10 cellular contexts compared by ENCODE assay signal in the genomic region with DNA sequence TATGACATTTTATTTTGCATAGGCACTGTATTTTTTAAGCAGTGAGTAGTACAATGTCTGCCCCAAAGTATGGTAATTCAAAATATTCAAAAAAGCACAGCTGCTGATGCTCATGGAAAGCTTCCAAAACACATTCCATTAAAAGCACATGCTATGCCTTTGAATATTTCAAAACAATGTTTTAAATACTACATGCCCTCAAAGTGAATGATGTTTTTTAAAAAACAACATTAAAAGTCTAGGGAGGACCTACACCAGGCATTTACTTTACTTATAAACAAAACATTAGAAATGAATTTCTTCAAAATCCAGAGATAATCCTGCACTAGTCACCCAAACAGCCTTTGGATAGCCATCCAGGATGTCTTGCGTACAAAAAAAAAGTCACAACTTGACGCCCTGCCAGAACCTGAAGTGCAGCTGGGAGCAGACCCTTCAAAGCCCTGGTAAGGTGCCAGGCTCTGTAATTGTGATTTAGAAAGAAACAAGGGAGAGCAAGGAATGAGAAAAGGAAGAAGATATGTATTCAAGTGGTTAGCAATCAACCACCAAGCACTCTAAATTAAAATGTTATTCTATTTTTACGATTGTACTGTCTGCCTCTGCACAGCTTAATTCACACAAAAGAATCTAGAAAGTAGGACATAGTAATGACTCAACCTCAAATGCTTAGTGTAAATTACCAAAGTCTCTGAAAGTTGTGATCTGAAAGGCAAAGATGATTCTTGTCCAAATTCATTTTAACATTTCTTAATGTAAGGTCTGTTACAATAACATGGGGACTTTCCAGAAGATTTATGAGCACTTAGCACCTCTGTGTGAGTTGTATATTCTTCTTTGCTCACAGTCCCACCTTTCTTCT. TPM values are rescaled to one million over a fixed set of nuclear protein-coding genes. Genes with fewer than 3 reads are reported as not detected.
DNase-seq lines count a peak whose midpoint lies in the region; ATAC-seq and TF ChIP-seq lines count a peak whose summit lies in the region.
"Had no signal": no experiment of that assay in that cellular context is flagged by ENCODE, and none has a peak within 500 bp of the region (broad histone marks: within the 10 kb centered on the region; RNA-seq: fewer than 3 reads in every experiment).

No MANE protein-coding gene starts in this region.

- peaks cover 56% of the 10 kb centered on the region for H3K36me3 Mint-ChIP-seq in activated CD4-positive, alpha-beta T cell treated with anti-CD3 and anti-CD28 coated beads, Interleukin-2, amount 10 ng/mL, durations not matched to agents 7 days and 5 days (ENCODE audit: low read depth)

- peak overlapping the region; percentile 3 for H3K27ac Mint-ChIP-seq in activated CD4-positive, alpha-beta T cell treated with anti-CD3 and anti-CD28 coated beads, Interleukin-2, amount 10 ng/mL, durations not matched to agents 7 days and 5 days
- H3K27ac Mint-ChIP-seq: activated B cell treated with CpG ODN at 0.5 μM for 24 hours; CD4-positive, CD25-positive, alpha-beta regulatory T cell had no signal

- peaks cover 7% of the 10 kb centered on the region for H3K4me1 Mint-ChIP-seq in activated CD4-positive, alpha-beta T cell treated with anti-CD3 and anti-CD28 coated beads, Interleukin-2, amount 10 ng/mL, durations not matched to agents 7 days and 5 days

- ATAC-seq in heart left ventricle (peak; percentile 39 to 82 (median 65)), HG03280 (IDR thresholded peaks at IDR 0.05; ENCODE audit: unreplicated experiment) (no peak), left lobe of liver (no peak)

- POLR2A ChIA-PET in activated CD4-positive, alpha-beta T cell treated with anti-CD3 and anti-CD28 coated beads, Interleukin-2, amount 10 ng/mL, durations not matched to agents 7 days and 5 days (lab: Charles Lee): no interaction called here

- H3K27me3 ChIP-seq in heart left ventricle (no peaks in the 10 kb centered on the region), stomach smooth muscle (ENCODE audit: control insufficient read depth in 1 of 2, insufficient read depth in 2 of 2, low read length in 2 of 2) (no peaks in the 10 kb centered on the region)

- peak overlapping the region in 6 of 12 donors; percentile 6 to 48 (median 32) for H3K27ac ChIP-seq in heart left ventricle
- H3K27ac ChIP-seq in stomach smooth muscle (ENCODE audit: low read length): no peak overlapping the region

- H3K27me3 Mint-ChIP-seq in activated CD4-positive, alpha-beta T cell treated with anti-CD3 and anti-CD28 coated beads, Interleukin-2, amount 10 ng/mL, durations not matched to agents 7 days and 5 days: no peaks in the 10 kb centered on the region
- H3K27me3 Mint-ChIP-seq: activated B cell treated with CpG ODN at 0.5 μM for 24 hours; CD4-positive, CD25-positive, alpha-beta regulatory T cell had no signal

- no peak overlapping the region for H3K4me3 Mint-ChIP-seq in activated CD4-positive, alpha-beta T cell treated with anti-CD3 and anti-CD28 coated beads, Interleukin-2, amount 10 ng/mL, durations not matched to agents 7 days and 5 days
- H3K4me3 Mint-ChIP-seq: activated B cell treated with CpG ODN at 0.5 μM for 24 hours; CD4-positive, CD25-positive, alpha-beta regulatory T cell had no signal

- H3K36me3 ChIP-seq in heart left ventricle (peaks cover 0 to 5% (median 0%) of the 10 kb centered on the region in 9 donors), stomach smooth muscle (ENCODE audit: control insufficient read depth in 2 of 2, insufficient read depth in 2 of 2, low read length in 2 of 2) (no peaks in the 10 kb centered on the region)

- H3K9me3 ChIP-seq in heart left ventricle (peaks cover 0 to 40% (median 23%) of the 10 kb centered on the region in 12 donors), stomach smooth muscle (ENCODE audit: control insufficient read depth in 2 of 2, low read length in 2 of 2) (peaks cover 0 to 2% of the 10 kb centered on the region in 2 donors)

- no peak overlapping the region for H3K4me3 ChIP-seq in heart left ventricle
- peak overlapping the region; percentile 23 to 32 for H3K4me3 ChIP-seq in stomach smooth muscle (ENCODE audit: low read length in 2 of 2)

- no peak for DNase-seq in activated CD4-positive, alpha-beta T cell treated with anti-CD3 and anti-CD28 coated beads, Interleukin-2, amount 10 ng/mL, durations not matched to agents 7 days and 5 days
- no peak for DNase-seq in activated CD4-positive, alpha-beta T cell treated with anti-CD3 and anti-CD28 coated beads for 1 hour
- DNase-seq in RPMI7951 (ENCODE audit: low read depth) (peak; percentile 83), heart left ventricle (peak in 4 of 5 donors; percentile 52 to 61 (median 55)), left lobe of liver (ENCODE audit: low spot score) (no peak)
- no peak for DNase-seq in stimulated activated naive CD4-positive, alpha-beta T cell (lab: John Stamatoyannopoulos, UW)
- DNase-seq: activated B cell treated with CpG ODN at 0.5 μM for 24 hours; CD4-positive, CD25-positive, alpha-beta regulatory T cell had no signal

- WGBS in heart left ventricle, 4 donors: 4 to 8% (median 7%) methylated on average over 3 of the region's 3 CpGs

- H3K4me1 ChIP-seq in heart left ventricle (peaks cover 0 to 23% (median 14%) of the 10 kb centered on the region in 12 donors), stomach smooth muscle (ENCODE audit: control insufficient read depth, insufficient read depth, low read length) (peaks cover 2% of the 10 kb centered on the region)

- H3K9me3 Mint-ChIP-seq in activated CD4-positive, alpha-beta T cell treated with anti-CD3 and anti-CD28 coated beads, Interleukin-2, amount 10 ng/mL, durations not matched to agents 7 days and 5 days: peaks cover 46% of the 10 kb centered on the region

- TF ChIP-seq CTCF in heart left ventricle (IDR thresholded peaks at IDR 0.05): no peak

- intact Hi-C loops in heart left ventricle (cut with DNase I): loop anchor here in 2 of 10 donors (10.0 kb wide), 2 partner anchors 83 to 163 kb away; no protein-coding TSS in a partner anchor

- H3K9ac ChIP-seq in stomach smooth muscle (ENCODE audit: low read length in 2 of 2): no peak overlapping the region

- CTCF ChIA-PET in activated CD4-positive, alpha-beta T cell treated with anti-CD3 and anti-CD28 coated beads, Interleukin-2, amount 10 ng/mL, durations not matched to agents 7 days and 5 days (lab: Charles Lee): no interaction called here

- TF ChIP-seq POLR2A in heart left ventricle (IDR thresholded peaks at IDR 0.05): no peak

RNA-seq across cellular contexts. Expression of gene CEP83, which starts 31.9 kb away (rescaled TPM):
- 10 to 100 TPM; 14.0 to 17.1 TPM for total RNA-seq in activated CD4-positive, alpha-beta T cell treated with anti-CD3 and anti-CD28 coated beads, Interleukin-2, amount 10 ng/mL, durations not matched to agents 7 days and 5 days
- total RNA-seq in RPMI7951 (2014; rRNA removed; shearing (Covaris generic)): 11.7 and 13.4 TPM in 2 replicates
- 10 to 100 TPM in 4 of 9 donors, 1 to 10 TPM in 5; 7.0 to 13.4 (median 9.5) TPM for total RNA-seq in heart left ventricle
- 10 to 100 TPM in 1 of 2 donors, 1 to 10 TPM in 1; 5.4 to 11.4 TPM for polyA plus RNA-seq in heart left ventricle
- 3.5 TPM for total RNA-seq in left lobe of liver

Comparison
In these comparisons a context has a peak if more than half of its experiments do, and no peak if none do; other contexts are left out.
1. DNase-seq: peak in RPMI7951 (single experiment) and heart left ventricle (4 of 5); none in activated CD4-positive, alpha-beta T cell treated with anti-CD3 and anti-CD28 coated beads, Interleukin-2, amount 10 ng/mL, durations not matched to agents 7 days and 5 days (single experiment), activated CD4-positive, alpha-beta T cell treated with anti-CD3 and anti-CD28 coated beads for 1 hour (single experiment), left lobe of liver (single experiment) and stimulated activated naive CD4-positive, alpha-beta T cell (0 of 6).
2. ATAC-seq: peak in heart left ventricle (4 of 4); none in HG03280 (single experiment) and left lobe of liver (single experiment).
3. H3K4me3 ChIP-seq: peak in stomach smooth muscle (2 of 2); none in heart left ventricle (0 of 12).